Comparison of ENCODE assay signal across 17 cellular contexts in genomic region chr2:59378104-59378503, GRCh38.
DNase-seq lines count a peak whose midpoint lies in the region; ATAC-seq and TF ChIP-seq lines count a peak whose summit lies in the region.
"Had no signal": no experiment of that assay in that cellular context is flagged by ENCODE, and none has a peak within 500 bp of the region (broad histone marks: within the 10 kb centered on the region; RNA-seq: fewer than 3 reads in every experiment).

No MANE protein-coding gene starts in this region.

- 95% methylated on average over 1 of the region's 1 CpG for WGBS in right cardiac atrium
- no CpG with 5 or more reads among the region's 1 CpG for WGBS in trophoblast cell (ENCODE audit: extremely low coverage, insufficient coverage, insufficient read length)
- WGBS in upper lobe of left lung, 2 donors, result 86% methylated on average over 1 of the region's 1 CpG; no CpG with 5 or more reads in 1 of the 2 donors

- no peak for TF ChIP-seq CTCF in upper lobe of left lung (IDR thresholded peaks at IDR 0.05)

- H3K79me2 ChIP-seq in trophoblast cell (ENCODE audit: control insufficient read depth, insufficient read depth, low read length, poor library complexity), result no peaks in the 10 kb centered on the region

- no peak overlapping the region for H3K4ac ChIP-seq in trophoblast cell (ENCODE audit: low read depth, low read length)

- no peak overlapping the region for H2BK120ac ChIP-seq in trophoblast cell (ENCODE audit: insufficient read depth, low read length, poor library complexity)

- TF ChIP-seq EP300 in upper lobe of left lung (IDR thresholded peaks at IDR 0.05), result no peak

- H2BK12ac ChIP-seq in trophoblast cell (ENCODE audit: low read length), result no peak overlapping the region

- H3K4me3 ChIP-seq in right cardiac atrium (ENCODE audit: low read length) (no peak overlapping the region), trophoblast cell (ENCODE audit: low read depth, low read length) (peak overlapping the region; percentile 17), upper lobe of left lung (no peak overlapping the region)
- H3K4me3 ChIP-seq: BLaER1, GM23248 had no signal

- no peak overlapping the region for H3K14ac ChIP-seq in trophoblast cell (ENCODE audit: low read length)

- H3K4me1 ChIP-seq in right cardiac atrium (ENCODE audit: control insufficient read depth, insufficient read depth, low read length), result no peaks in the 10 kb centered on the region
- H3K4me1 ChIP-seq in trophoblast cell (ENCODE audit: control insufficient read depth in 1 of 2, insufficient read depth in 2 of 2, low read length in 2 of 2), result no peaks in the 10 kb centered on the region
- no peaks in the 10 kb centered on the region for H3K4me1 ChIP-seq in upper lobe of left lung
- H3K4me1 ChIP-seq: BLaER1, Caco-2 had no signal

- no peak overlapping the region for H3K23ac ChIP-seq in trophoblast cell (ENCODE audit: low read length)

- no peaks in the 10 kb centered on the region for H3K9me3 ChIP-seq in right cardiac atrium (ENCODE audit: control insufficient read depth, low read length)
- peaks cover 4% of the 10 kb centered on the region for H3K9me3 ChIP-seq in trophoblast cell (ENCODE audit: insufficient read depth, low read depth, low read length)
- H3K9me3 ChIP-seq in upper lobe of left lung, result no peaks in the 10 kb centered on the region
- H3K9me3 ChIP-seq: BLaER1, Caco-2 had no signal

- no peak overlapping the region for H3K18ac ChIP-seq in trophoblast cell (ENCODE audit: low read length)

- no peak overlapping the region for H2BK5ac ChIP-seq in trophoblast cell (ENCODE audit: low read depth, low read length, poor library complexity)

- no peak overlapping the region for H3K4me2 ChIP-seq in trophoblast cell (ENCODE audit: low read length)
- H3K4me2 ChIP-seq: BLaER1 had no signal

- no peak for TF ChIP-seq POLR2A in upper lobe of left lung (IDR thresholded peaks at IDR 0.05)

- no peak overlapping the region for H3K27ac ChIP-seq in right cardiac atrium (ENCODE audit: low read length)
- H3K27ac ChIP-seq in trophoblast cell (ENCODE audit: low read depth, low read length), result no peak overlapping the region
- no peak overlapping the region for H3K27ac ChIP-seq in upper lobe of left lung
- H3K27ac ChIP-seq: 22Rv1, BLaER1, C4-2B, GM23248 had no signal

- H4K8ac ChIP-seq in trophoblast cell (ENCODE audit: low read depth, low read length), result no peak overlapping the region

- DNase-seq in Right ventricle myocardium inferior (ENCODE audit: missing footprints), result peak; percentile 37
- no peak for DNase-seq in right cardiac atrium
- DNase-seq in trophoblast cell, result no peak
- no peak for DNase-seq in upper lobe of left lung
- DNase-seq in T-helper 9 cell, result no peak
- DNase-seq: Caco-2; CD4-positive, CD25-positive, alpha-beta regulatory T cell; CD8-positive, alpha-beta T cell; DMS153; DND-41; GM23248; H7; HCEC 1CT had no signal

- no peaks in the 10 kb centered on the region for H3K79me1 ChIP-seq in trophoblast cell (ENCODE audit: low read length)

- no peak overlapping the region for H2AFZ ChIP-seq in trophoblast cell (ENCODE audit: insufficient read depth, low read length, poor library complexity)
- H2AFZ ChIP-seq: GM23248 had no signal

- peak overlapping the region; percentile 41 for H3K9ac ChIP-seq in trophoblast cell (ENCODE audit: low read length)
- H3K9ac ChIP-seq: BLaER1, GM23248 had no signal

- intact Hi-C loops in Right ventricle myocardium inferior (cut with DNase I) (no loop called here), right cardiac atrium (cut with DNase I) (no loop called here)

- H4K12ac ChIP-seq in trophoblast cell (ENCODE audit: low read depth, low read length), result no peak overlapping the region

- ATAC-seq in Right ventricle myocardium inferior (no peak), right cardiac atrium (no peak), upper lobe of left lung (ENCODE audit: low FRiP score in 2 of 2) (peak; percentile 19 to 49), HG02623 (IDR thresholded peaks at IDR 0.05; ENCODE audit: unreplicated experiment) (no peak)
- ATAC-seq: CD8-positive, alpha-beta T cell had no signal

- no peak overlapping the region for H4K91ac ChIP-seq in trophoblast cell (ENCODE audit: low read depth, low read length)

- H3K27me3 ChIP-seq in right cardiac atrium (ENCODE audit: control insufficient read depth, insufficient read depth) (no peaks in the 10 kb centered on the region), trophoblast cell (ENCODE audit: insufficient read depth, low read length) (no peaks in the 10 kb centered on the region), upper lobe of left lung (no peaks in the 10 kb centered on the region)
- H3K27me3 ChIP-seq: BLaER1 had no signal

- H3K36me3 ChIP-seq in trophoblast cell (ENCODE audit: control insufficient read depth in 1 of 2, insufficient read depth in 2 of 2, low read length in 2 of 2), result no peaks in the 10 kb centered on the region
- H3K36me3 ChIP-seq in upper lobe of left lung, result no peaks in the 10 kb centered on the region
- H3K36me3 ChIP-seq: BLaER1 had no signal

- H2AK5ac ChIP-seq in trophoblast cell (ENCODE audit: low read length), result no peak overlapping the region

Comparison
In these comparisons a context has a peak if more than half of its experiments do, and no peak if none do; other contexts are left out.
1. ATAC-seq: peak in upper lobe of left lung (2 of 2); none in Right ventricle myocardium inferior (single experiment), right cardiac atrium (0 of 2) and HG02623 (single experiment).